Comparison of ENCODE assay signal across 21 cellular contexts in genomic region chr2:112733449-112733848, GRCh38. TPM values are rescaled to one million over a fixed set of nuclear protein-coding genes. Genes with fewer than 3 reads are reported as not detected.
"Had no signal": no experiment of that assay in that cellular context is flagged by ENCODE, and none has a peak within 500 bp of the region (broad histone marks: within the 10 kb centered on the region; RNA-seq: fewer than 3 reads in every experiment).

No MANE protein-coding gene starts in this region.

- H3K27ac Mint-ChIP-seq: endodermal cell, nephron, type B pancreatic cell had no signal

- H3K4me1 Mint-ChIP-seq: naive B cell, nephron had no signal

- H3K4me1 ChIP-seq: colonic mucosa, gastrocnemius medialis, left ventricle myocardium inferior, psoas muscle, vagina had no signal

- H3K27ac ChIP-seq: colonic mucosa, gastrocnemius medialis, heart right ventricle, left ventricle myocardium inferior, psoas muscle, vagina had no signal

- H3K4me3 Mint-ChIP-seq: endodermal cell, naive B cell, nephron, type B pancreatic cell had no signal

- H3K36me3 Mint-ChIP-seq: naive B cell, type B pancreatic cell had no signal

- H3K9me3 Mint-ChIP-seq: endodermal cell, naive B cell, nephron, type B pancreatic cell had no signal

- ATAC-seq: gastrocnemius medialis, left cardiac atrium had no signal

- H3K36me3 ChIP-seq: colonic mucosa, gastrocnemius medialis, left ventricle myocardium inferior, vagina had no signal

- H3K27me3 ChIP-seq: colonic mucosa, gastrocnemius medialis, vagina had no signal

- H3K4me3 ChIP-seq: colonic mucosa, gastrocnemius medialis, heart right ventricle, left ventricle myocardium inferior, lung, psoas muscle, vagina had no signal

- H3K9me3 ChIP-seq: colonic mucosa, gastrocnemius medialis, heart right ventricle, left ventricle myocardium inferior, psoas muscle, vagina had no signal

- DNase-seq: colonic mucosa; dermis blood vessel endothelial cell; endodermal cell; erythroblast; gastrocnemius medialis; heart right ventricle; left cardiac atrium; left ventricle myocardium inferior; mesenchymal stem cell; naive B cell; psoas muscle; retina; stimulated activated CD4-positive, alpha-beta T cell treated with anti-CD3 and anti-CD28 coated beads, Interleukin-12 subunit alpha, Interleukin-12 subunit beta, amount 100 ng/mL, for 4 hours; stimulated activated naive CD4-positive, alpha-beta T cell treated with Interleukin-2 at 50 U/mL for 16 hours had no signal

RNA-seq across cellular contexts. Expression of gene NT5DC4, which starts 12.6 kb away (rescaled TPM):
- total RNA-seq: cerebellum, colonic mucosa, dermis blood vessel endothelial cell, endodermal cell, endothelial cell of umbilical vein, fibroblast of villous mesenchyme, gastrocnemius medialis, left cardiac atrium, left ventricle myocardium inferior, psoas muscle, vagina had no signal

RNA-seq across cellular contexts. Expression of gene IL1A, which starts 50.8 kb away (rescaled TPM):
- total RNA-seq: gastrocnemius medialis, heart right ventricle, left cardiac atrium, left ventricle myocardium inferior had no signal
